8 cellular contexts compared by ENCODE assay signal in the genomic region with DNA sequence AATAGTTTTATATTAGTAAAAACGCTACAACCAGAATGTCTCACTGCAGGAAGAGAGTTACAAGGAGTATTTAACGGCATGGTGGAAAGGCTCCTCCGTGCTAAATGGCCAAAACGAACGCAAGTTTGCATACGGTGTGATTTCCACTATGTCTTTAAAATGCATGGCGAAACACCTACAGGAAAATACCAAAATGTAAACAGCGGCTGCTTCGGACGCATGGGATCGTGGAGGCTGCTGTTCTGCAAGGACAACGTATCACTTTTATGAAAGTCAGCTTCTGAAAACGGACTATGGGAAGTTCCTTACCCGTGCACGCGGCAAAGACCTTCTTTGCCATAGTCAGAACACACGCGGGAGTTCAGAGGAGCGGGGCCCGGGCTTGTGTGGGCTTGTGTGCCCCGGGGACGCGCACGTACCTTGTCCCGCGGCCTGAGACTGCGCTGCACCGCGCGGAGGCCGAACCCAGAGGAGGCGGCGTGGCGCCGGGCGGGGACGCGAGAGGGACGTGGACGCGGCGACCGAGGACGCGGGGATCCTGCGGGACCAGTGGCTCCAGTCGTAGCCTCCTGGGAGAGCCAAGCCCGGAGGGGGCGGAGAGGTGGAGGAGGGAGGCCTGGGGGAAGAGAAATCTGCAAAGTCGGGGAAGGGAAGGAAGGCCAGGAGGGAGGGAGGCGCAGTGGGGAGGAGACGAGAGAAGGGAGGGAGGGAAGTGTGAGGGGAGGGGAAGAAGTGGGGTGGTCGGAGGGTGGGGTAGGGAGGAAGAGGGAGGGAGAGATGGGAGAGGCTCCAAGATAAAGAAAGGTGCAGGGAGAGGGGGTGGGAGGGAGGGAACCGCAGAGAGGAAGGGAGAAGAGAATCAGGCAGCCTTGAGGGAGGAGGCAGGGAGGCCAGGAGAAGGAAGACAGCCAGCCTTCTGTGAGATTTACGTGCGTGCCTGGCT. TPM values are rescaled to one million over a fixed set of nuclear protein-coding genes. Genes with fewer than 3 reads are reported as not detected.
DNase-seq lines count a peak whose midpoint lies in the region; ATAC-seq and TF ChIP-seq lines count a peak whose summit lies in the region.

Gene CMBL (minus strand): TSS at position 697 of the 943 bp plus-strand sequence. CDS start 17,140 bp downstream, outside the sequence.

- no peaks in the 10 kb centered on the region for H3K4me1 ChIP-seq in naive thymus-derived CD4-positive, alpha-beta T cell (ENCODE audit: control insufficient read depth in 2 of 2, insufficient read depth in 2 of 2, low read length in 2 of 2)
- H3K4me1 ChIP-seq in urinary bladder (ENCODE audit: insufficient read depth) = no peaks in the 10 kb centered on the region

- peaks cover 0 to 4% (median 0%) of the 10 kb centered on the region in 5 donors for H3K36me3 Mint-ChIP-seq in naive thymus-derived CD4-positive, alpha-beta T cell

- peak within 1 kb of the TSS; percentile 21 for H3K27ac ChIP-seq in naive thymus-derived CD4-positive, alpha-beta T cell (ENCODE audit: low read depth, low read length)
- H3K27ac ChIP-seq in urinary bladder (ENCODE audit: low read depth) = peak within 1 kb of the TSS; percentile 87

- ATAC-seq in GM18520 (IDR thresholded peaks at IDR 0.05; ENCODE audit: unreplicated experiment) (peak; percentile 56), HG03039 (IDR thresholded peaks at IDR 0.05; ENCODE audit: unreplicated experiment) (peak; percentile 59)
- peak; percentile 75 for ATAC-seq in naive thymus-derived CD4-positive, alpha-beta T cell

- peaks cover 5 to 11% (median 7%) of the 10 kb centered on the region in 7 donors for H3K4me1 Mint-ChIP-seq in naive thymus-derived CD4-positive, alpha-beta T cell

- no peak for TF ChIP-seq CTCF in fibroblast of pulmonary artery (IDR thresholded peaks at IDR 0.05; ENCODE audit: low read length, missing control alignments)

- peaks cover 12 to 45% (median 30%) of the 10 kb centered on the region in 5 donors for H3K27me3 Mint-ChIP-seq in naive thymus-derived CD4-positive, alpha-beta T cell

- H3K9me3 ChIP-seq in naive thymus-derived CD4-positive, alpha-beta T cell (ENCODE audit: control insufficient read depth in 2 of 3, low read length in 3 of 3) = no peaks in the 10 kb centered on the region

- no peaks in the 10 kb centered on the region for H3K9me3 Mint-ChIP-seq in naive thymus-derived CD4-positive, alpha-beta T cell

- 2% methylated on average over 56 of the region's 56 CpGs for WGBS in urinary bladder

- H3K36me3 ChIP-seq in naive thymus-derived CD4-positive, alpha-beta T cell (ENCODE audit: control insufficient read depth in 2 of 3, insufficient read depth in 3 of 3, low read length in 3 of 3) = no peaks in the 10 kb centered on the region
- H3K36me3 ChIP-seq in urinary bladder (ENCODE audit: insufficient read depth) = no peaks in the 10 kb centered on the region

- peak; percentile 80 for DNase-seq in AG20443 (ENCODE audit: low spot score)
- peak; percentile 73 for DNase-seq in NCI-H2171 (lab: John Stamatoyannopoulos, UW)
- peak; percentile 40 to 53 for DNase-seq in activated T-cell treated with anti-CD3 and anti-CD28 coated beads, Interleukin-2, amount 50 U/mL, for 48 hours
- DNase-seq in fibroblast of pulmonary artery (ENCODE audit: low read depth) = peak; percentile 62
- DNase-seq in naive thymus-derived CD4-positive, alpha-beta T cell = peak in 6 of 9 donors; percentile 11 to 30 (median 22)

- intact Hi-C loops in naive thymus-derived CD4-positive, alpha-beta T cell (cut with micrococcal nuclease) = loop anchor here in 1 of 2 donors (5.0 kb wide), 2 partner anchors 45 to 135 kb away; partner anchors contain the start of genes MARCHF6 and ROPN1L

- H3K4me3 ChIP-seq in fibroblast of pulmonary artery (replicated peaks; ENCODE audit: low read depth, low read length) (peak within 1 kb of the TSS; percentile 64), urinary bladder (ENCODE audit: low read depth, low read length) (peak within 1 kb of the TSS; percentile 64)
- peak within 1 kb of the TSS; percentile 54 for H3K4me3 ChIP-seq in naive thymus-derived CD4-positive, alpha-beta T cell (ENCODE audit: low read length)

- POLR2A ChIA-PET in naive thymus-derived CD4-positive, alpha-beta T cell (lab: Charles Lee) = interaction anchor here (0.9 kb wide), 1 partner anchor 46 kb away, joined by 3 read pairs; no protein-coding TSS in a partner anchor

- peak within 1 kb of the TSS; percentile 79 to 89 (median 84) for H3K4me3 Mint-ChIP-seq in naive thymus-derived CD4-positive, alpha-beta T cell

- H3K27ac Mint-ChIP-seq in naive thymus-derived CD4-positive, alpha-beta T cell = peak within 1 kb of the TSS in 4 of 9 donors; percentile 2 to 87 (median 19)

- H3K27me3 ChIP-seq in naive thymus-derived CD4-positive, alpha-beta T cell (ENCODE audit: control insufficient read depth in 2 of 2, insufficient read depth in 2 of 2, low read length in 2 of 2) = peaks cover 0 to 3% of the 10 kb centered on the region in 2 donors

- CTCF ChIA-PET in naive thymus-derived CD4-positive, alpha-beta T cell (lab: Charles Lee) = no interaction called here

RNA-seq across cellular contexts. Expression of gene CMBL, which starts in this region (rescaled TPM):
- 1 to 10 TPM in 3 of 5 experiments, under 1 TPM in 2; 0.21 to 1.8 (median 1.3) TPM for total RNA-seq in naive thymus-derived CD4-positive, alpha-beta T cell
- polyA plus RNA-seq in naive thymus-derived CD4-positive, alpha-beta T cell = under 1 TPM; 0.63 to 0.83 TPM
- 17.2 TPM for total RNA-seq in urinary bladder
- polyA plus RNA-seq in urinary bladder = 28.2 TPM

Comparison
In these comparisons a context has a peak if more than half of its experiments do, and no peak if none do; other contexts are left out.
1. Peak in every context shown above with its lines: DNase-seq, ATAC-seq, H3K4me3 ChIP-seq and H3K27ac ChIP-seq.
2. RNA of gene CMBL (polyA plus RNA-seq): 28.2 TPM in urinary bladder (single experiment); 0.63 to 0.83 TPM in naive thymus-derived CD4-positive, alpha-beta T cell; every median in the first group is over 10 times any median in the second.
3. DNase-seq: peak in every context shown above with its lines; median percentile 80 in AG20443; 73 in NCI-H2171; 62 in fibroblast of pulmonary artery; 46 in activated T-cell treated with anti-CD3 and anti-CD28 coated beads, Interleukin-2, amount 50 U/mL, for 48 hours; 22 in naive thymus-derived CD4-positive, alpha-beta T cell.